Comparison of ENCODE assay signal across 7 cellular contexts in the genomic region with DNA sequence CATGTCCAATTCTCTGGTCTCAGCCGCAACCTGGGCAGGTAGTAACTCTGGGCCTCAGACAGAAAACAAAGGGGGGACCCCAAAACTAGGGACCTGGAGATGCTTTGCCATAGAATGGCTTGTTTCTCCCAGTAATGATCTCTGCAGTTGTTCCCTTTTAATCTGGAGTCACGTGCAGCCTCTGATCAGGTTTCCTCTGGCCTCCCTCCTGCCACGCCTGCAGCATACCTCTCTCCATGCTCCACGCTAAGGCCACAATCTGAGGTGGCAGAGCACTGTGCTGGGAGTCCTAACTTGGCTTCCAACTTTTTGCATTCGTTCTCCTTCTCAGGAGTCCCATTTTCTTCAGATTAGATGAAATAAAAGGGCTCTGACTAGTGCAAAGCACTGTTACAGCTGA. TPM values are rescaled to one million over a fixed set of nuclear protein-coding genes. Genes with fewer than 3 reads are reported as not detected.
DNase-seq lines count a peak whose midpoint lies in the region; ATAC-seq and TF ChIP-seq lines count a peak whose summit lies in the region.

No MANE protein-coding gene starts in this region.

- 24 to 26% methylated on average over 5 of the region's 5 CpGs for WGBS in esophagus, 2 donors

- no peak for ATAC-seq in natural killer cell

- peaks cover 26 to 27% of the 10 kb centered on the region in 2 donors for H3K4me1 Mint-ChIP-seq in natural killer cell

- H3K4me1 ChIP-seq in esophagus (ENCODE audit: control insufficient read depth in 2 of 2, insufficient read depth in 2 of 2, low read length in 1 of 2), result peaks cover 0 to 10% of the 10 kb centered on the region in 2 donors

- DNase-seq in HCEC 1CT (peak; percentile 31), RPMI8226 (peak; percentile 25), natural killer cell (no peak), G401 (ENCODE audit: low spot score) (no peak), AG20443 (ENCODE audit: low spot score) (no peak)
- DNase-seq in central memory CD4-positive, alpha-beta T cell, result no peak

- in situ Hi-C loops in G401 (cut with HindIII; ENCODE audit: low sequenced_read_pairs), result no loop called here

- H3K27ac ChIP-seq in esophagus (ENCODE audit: low read depth in 2 of 2, low read length in 1 of 2), result no peak overlapping the region

- no peaks in the 10 kb centered on the region for H3K9me3 ChIP-seq in esophagus (ENCODE audit: control insufficient read depth in 2 of 2, insufficient read depth in 1 of 2, low read depth in 1 of 2, low read length in 1 of 2)

- peak overlapping the region; percentile 76 to 79 for H3K4me3 ChIP-seq in esophagus (ENCODE audit: low read depth in 1 of 2, low read length in 2 of 2)

- peaks cover 12% of the 10 kb centered on the region for H3K36me3 Mint-ChIP-seq in natural killer cell

- intact Hi-C loops in natural killer cell (cut with micrococcal nuclease), result no loop called here

- H3K27me3 ChIP-seq in esophagus (ENCODE audit: control insufficient read depth in 1 of 2, insufficient read depth in 2 of 2, low read length in 2 of 2), result no peaks in the 10 kb centered on the region

- no peaks in the 10 kb centered on the region for H3K9me3 Mint-ChIP-seq in natural killer cell

- peak overlapping the region; percentile 92 for H3K4me3 Mint-ChIP-seq in natural killer cell

- no peak for TF ChIP-seq CTCF in natural killer cell (IDR thresholded peaks at IDR 0.05)

- peak overlapping the region; percentile 88 to 92 for H3K27ac Mint-ChIP-seq in natural killer cell

- H3K36me3 ChIP-seq in esophagus (ENCODE audit: control insufficient read depth in 2 of 2, insufficient read depth in 2 of 2, low read length in 1 of 2), result peaks cover 10 to 11% of the 10 kb centered on the region in 2 donors

- no peaks in the 10 kb centered on the region for H3K27me3 Mint-ChIP-seq in natural killer cell (ENCODE audit: low read depth in 2 of 2)

RNA-seq across cellular contexts. Expression of gene PABPC4, which starts 1.9 kb away (rescaled TPM):
- polyA plus RNA-seq in esophagus, result 10 to 100 TPM; 66.7 to 86.7 TPM
- total RNA-seq in natural killer cell, result 100 to 1,000 TPM; 161 to 325 (median 275) TPM
- 91.4 and 171 TPM in 2 replicates for total RNA-seq in G401 (2014; rRNA removed; shearing (Covaris generic))

Comparison
In these comparisons a context has a peak if more than half of its experiments do, and no peak if none do; other contexts are left out.
1. DNase-seq: peak in HCEC 1CT (single experiment) and RPMI8226 (single experiment); none in natural killer cell (single experiment), G401 (single experiment), AG20443 (single experiment) and central memory CD4-positive, alpha-beta T cell (single experiment).